39 cellular contexts compared by ENCODE assay signal in genomic region chr4:73435984-73436383, GRCh38. TPM values are rescaled to one million over a fixed set of nuclear protein-coding genes. Genes with fewer than 3 reads are reported as not detected.
"Had no signal": no experiment of that assay in that cellular context is flagged by ENCODE, and none has a peak within 500 bp of the region (broad histone marks: within the 10 kb centered on the region; RNA-seq: fewer than 3 reads in every experiment).

AFP (plus strand) TSS chr4:73436221; CDS start chr4:73436263, 42 bp downstream.

- H3K4me1 ChIP-seq: adrenal gland had no signal

- ATAC-seq: activated CD8-positive, alpha-beta T cell treated with anti-CD3 and anti-CD28 coated beads for 36 hours; activated naive CD4-positive, alpha-beta T cell treated with anti-CD3 and anti-CD28 coated beads, Interleukin-2, amount 50 U/mL, for 72 hours; activated T-cell treated with anti-CD3 and anti-CD28 coated beads, Interleukin-2, amount 50 U/mL, for 4 hours; activated T-cell treated with anti-CD3 and anti-CD28 coated beads, Interleukin-2, amount 50 U/mL, for 72 hours; activated T-helper 17 cell treated with anti-CD3 and anti-CD28 coated beads, Interleukin-2, amount 50 U/mL, for 72 hours had no signal

- H3K36me3 ChIP-seq: adrenal gland, cardiac muscle cell had no signal

- H3K27ac Mint-ChIP-seq: activated B cell treated with CpG ODN at 0.5 μM for 24 hours; activated CD4-positive, alpha-beta memory T cell treated with anti-CD3 and anti-CD28 coated beads for 36 hours; activated CD4-positive, alpha-beta T cell treated with anti-CD3 and anti-CD28 coated beads, Interleukin-2, amount 10 ng/mL, durations not matched to agents 24 days and 14 days; activated CD8-positive, alpha-beta T cell treated with anti-CD3 and anti-CD28 coated beads for 36 hours; activated naive CD4-positive, alpha-beta T cell treated with anti-CD3 and anti-CD28 coated beads for 36 hours; activated naive CD4-positive, alpha-beta T cell treated with anti-CD3 and anti-CD28 coated beads, Interleukin-2, amount 50 U/mL, for 72 hours; activated naive CD8-positive, alpha-beta T cell treated with anti-CD3 and anti-CD28 coated beads for 36 hours; activated T-cell treated with anti-CD3 and anti-CD28 coated beads, Interleukin-2, amount 50 U/mL, for 72 hours; activated T-helper 1 cell treated with anti-CD3 and anti-CD28 coated beads, Interleukin-12 subunit alpha, Interleukin-12 subunit beta, Interleukin-2, Interleukin-4 antibody, amounts not matched to agents 30 ng/mL and 10 ng/mL and 1 ng/mL, durations not matched to agents 14 hours and 24 hours and 36 hours; activated T-helper 17 cell treated with anti-CD3 and anti-CD28 coated beads, Interleukin-2, amount 50 U/mL, for 72 hours; brain; T-helper 1 cell treated with Interleukin-12 subunit alpha and Interleukin-12 subunit beta and Interleukin-4 antibody, amounts not matched to agents 30 μg/mL and 1 μg/mL, for 36 hours; T-helper 2 cell treated with Interferon-gamma antibody and Interleukin-4, amounts not matched to agents 5 μg/mL and 100 μg/mL, for 36 hours had no signal

- H3K4me3 Mint-ChIP-seq: activated B cell treated with CpG ODN at 0.5 μM for 24 hours; activated CD4-positive, alpha-beta memory T cell treated with anti-CD3 and anti-CD28 coated beads for 36 hours; activated CD4-positive, alpha-beta T cell treated with anti-CD3 and anti-CD28 coated beads, Interleukin-2, amount 10 ng/mL, durations not matched to agents 24 days and 14 days; activated CD8-positive, alpha-beta T cell treated with anti-CD3 and anti-CD28 coated beads for 36 hours; activated naive CD4-positive, alpha-beta T cell treated with anti-CD3 and anti-CD28 coated beads for 36 hours; activated naive CD8-positive, alpha-beta T cell treated with anti-CD3 and anti-CD28 coated beads for 36 hours; activated T-cell treated with anti-CD3 and anti-CD28 coated beads, Interleukin-2, amount 50 U/mL, for 4 hours; activated T-cell treated with anti-CD3 and anti-CD28 coated beads, Interleukin-2, amount 50 U/mL, for 72 hours; activated T-helper 1 cell treated with anti-CD3 and anti-CD28 coated beads, Interleukin-12 subunit alpha, Interleukin-12 subunit beta, Interleukin-2, Interleukin-4 antibody, amounts not matched to agents 30 ng/mL and 10 ng/mL and 1 ng/mL, durations not matched to agents 14 hours and 24 hours and 36 hours; activated T-helper 17 cell treated with anti-CD3 and anti-CD28 coated beads, Interleukin-2, amount 50 U/mL, for 72 hours; brain; central memory CD8-positive, alpha-beta T cell; T-helper 1 cell treated with Interleukin-12 subunit alpha and Interleukin-12 subunit beta and Interleukin-4 antibody, amounts not matched to agents 30 μg/mL and 1 μg/mL, for 36 hours; T-helper 2 cell treated with Interferon-gamma antibody and Interleukin-4, amounts not matched to agents 5 μg/mL and 100 μg/mL, for 36 hours had no signal

- H3K36me3 Mint-ChIP-seq: activated CD4-positive, alpha-beta memory T cell treated with anti-CD3 and anti-CD28 coated beads for 36 hours; activated naive CD4-positive, alpha-beta T cell treated with anti-CD3 and anti-CD28 coated beads, Interleukin-2, amount 50 U/mL, for 72 hours; activated naive CD8-positive, alpha-beta T cell treated with anti-CD3 and anti-CD28 coated beads for 36 hours; brain had no signal

- H3K9me3 ChIP-seq: adrenal gland had no signal

- H3K27me3 ChIP-seq: adrenal gland, cardiac muscle cell had no signal

- H3K4me1 Mint-ChIP-seq: activated B cell treated with CpG ODN at 0.5 μM for 24 hours; activated CD4-positive, alpha-beta T cell treated with anti-CD3 and anti-CD28 coated beads, Interleukin-2, amount 10 ng/mL, durations not matched to agents 24 days and 14 days; activated naive CD8-positive, alpha-beta T cell treated with anti-CD3 and anti-CD28 coated beads for 36 hours; activated T-helper 17 cell treated with anti-CD3 and anti-CD28 coated beads, Interleukin-2, amount 50 U/mL, for 72 hours; brain; central memory CD8-positive, alpha-beta T cell had no signal

- FAIRE-seq: bronchial epithelial cell, TTC549 had no signal

- DNase-seq: activated B cell treated with CpG ODN at 0.5 μM for 24 hours; activated CD4-positive, alpha-beta memory T cell treated with anti-CD3 and anti-CD28 coated beads for 36 hours; activated CD4-positive, alpha-beta T cell treated with anti-CD3 and anti-CD28 coated beads for 4 hours; activated CD4-positive, alpha-beta T cell treated with anti-CD3 and anti-CD28 coated beads, Interleukin-2, amount 10 ng/mL, durations not matched to agents 24 days and 14 days; activated CD4-positive, alpha-beta T cell treated with anti-CD3 and anti-CD28 coated beads, Interleukin-2, amount 50 U/mL, for 1 hour; activated CD4-positive, alpha-beta T cell treated with anti-CD3 and anti-CD28 coated beads, Interleukin-2, amount 50 U/mL, for 4 hours; activated CD4-positive, CD25-positive, alpha-beta regulatory T cell treated with anti-CD3 and anti-CD28 coated beads, Interleukin-2, amount 50 U/mL, for 72 hours; activated CD8-positive, alpha-beta memory T cell treated with anti-CD3 and anti-CD28 coated beads, Interleukin-2, amount 50 U/mL, for 4 hours; activated CD8-positive, alpha-beta T cell treated with anti-CD3 and anti-CD28 coated beads for 36 hours; activated effector memory CD4-positive, alpha-beta T cell treated with anti-CD3 and anti-CD28 coated beads, Interleukin-2, amount 50 U/mL, for 16 hours; activated gamma-delta T cell treated with Interleukin-2 at 50 U/mL for 16 hours; activated naive CD4-positive, alpha-beta T cell; activated naive CD4-positive, alpha-beta T cell treated with anti-CD3 and anti-CD28 coated beads for 36 hours; activated naive CD4-positive, alpha-beta T cell treated with anti-CD3 and anti-CD28 coated beads, Interleukin-2, amount 50 U/mL, for 16 hours; activated naive CD8-positive, alpha-beta T cell treated with anti-CD3 and anti-CD28 coated beads for 36 hours; activated T-cell treated with anti-CD3 and anti-CD28 coated beads for 4 hours; activated T-cell treated with anti-CD3 and anti-CD28 coated beads, Interleukin-2, amount 50 U/mL, for 1 hour; activated T-cell treated with anti-CD3 and anti-CD28 coated beads, Interleukin-2, amount 50 U/mL, for 4 hours; activated T-cell treated with anti-CD3 and anti-CD28 coated beads, Interleukin-2, amount 50 U/mL, for 72 hours; adrenal gland; amniotic stem cell; aorta; caudate nucleus; cerebellar nuclear complex; T-helper 1 cell; T-helper 2 cell; T-helper 9 cell had no signal

- H3K4me3 ChIP-seq: adrenal gland, cardiac muscle cell had no signal

- H3K9me3 Mint-ChIP-seq: activated B cell treated with CpG ODN at 0.5 μM for 24 hours; activated CD4-positive, alpha-beta memory T cell treated with anti-CD3 and anti-CD28 coated beads for 36 hours; activated CD4-positive, alpha-beta T cell treated with anti-CD3 and anti-CD28 coated beads, Interleukin-2, amount 10 ng/mL, durations not matched to agents 24 days and 14 days; activated CD8-positive, alpha-beta T cell treated with anti-CD3 and anti-CD28 coated beads for 36 hours; activated naive CD4-positive, alpha-beta T cell treated with anti-CD3 and anti-CD28 coated beads for 36 hours; activated naive CD4-positive, alpha-beta T cell treated with anti-CD3 and anti-CD28 coated beads, Interleukin-2, amount 50 U/mL, for 72 hours; activated naive CD8-positive, alpha-beta T cell treated with anti-CD3 and anti-CD28 coated beads for 36 hours; activated T-cell treated with anti-CD3 and anti-CD28 coated beads, Interleukin-2, amount 50 U/mL, for 4 hours; activated T-cell treated with anti-CD3 and anti-CD28 coated beads, Interleukin-2, amount 50 U/mL, for 72 hours; activated T-helper 1 cell treated with anti-CD3 and anti-CD28 coated beads, Interleukin-12 subunit alpha, Interleukin-12 subunit beta, Interleukin-2, Interleukin-4 antibody, amounts not matched to agents 30 ng/mL and 10 ng/mL and 1 ng/mL, durations not matched to agents 14 hours and 24 hours and 36 hours; activated T-helper 17 cell treated with anti-CD3 and anti-CD28 coated beads, Interleukin-2, amount 50 U/mL, for 72 hours; brain; central memory CD8-positive, alpha-beta T cell; T-helper 1 cell treated with Interleukin-12 subunit alpha and Interleukin-12 subunit beta and Interleukin-4 antibody, amounts not matched to agents 30 μg/mL and 1 μg/mL, for 36 hours; T-helper 2 cell treated with Interferon-gamma antibody and Interleukin-4, amounts not matched to agents 5 μg/mL and 100 μg/mL, for 36 hours had no signal

- H3K27ac ChIP-seq: adrenal gland, cardiac muscle cell, VCaP had no signal

RNA-seq across cellular contexts. Expression of gene AFP, which starts in this region (rescaled TPM):
- total RNA-seq: activated B cell treated with CpG ODN at 0.5 μM for 24 hours; activated CD4-positive, alpha-beta memory T cell treated with anti-CD3 and anti-CD28 coated beads for 36 hours; activated CD4-positive, alpha-beta T cell treated with anti-CD3 and anti-CD28 coated beads, Interleukin-2, amount 10 ng/mL, durations not matched to agents 24 days and 14 days; activated CD8-positive, alpha-beta memory T cell treated with anti-CD3 and anti-CD28 coated beads for 36 hours; activated CD8-positive, alpha-beta T cell treated with anti-CD3 and anti-CD28 coated beads for 36 hours; activated naive CD4-positive, alpha-beta T cell treated with anti-CD3 and anti-CD28 coated beads for 36 hours; activated naive CD4-positive, alpha-beta T cell treated with anti-CD3 and anti-CD28 coated beads, Interleukin-2, amount 50 U/mL, for 72 hours; activated naive CD8-positive, alpha-beta T cell treated with anti-CD3 and anti-CD28 coated beads for 36 hours; activated T-cell treated with anti-CD3 and anti-CD28 coated beads, Interleukin-2, amount 50 U/mL, for 72 hours; activated T-helper 1 cell treated with anti-CD3 and anti-CD28 coated beads, Interleukin-12 subunit alpha, Interleukin-12 subunit beta, Interleukin-2, Interleukin-4 antibody, amounts not matched to agents 30 ng/mL and 10 ng/mL and 1 ng/mL, durations not matched to agents 14 hours and 24 hours and 36 hours; activated T-helper 17 cell treated with anti-CD3 and anti-CD28 coated beads, Interleukin-2, amount 50 U/mL, for 72 hours; bronchial epithelial cell had no signal
- polyA plus RNA-seq: aorta had no signal
